In genomic region chr3:72597043-72597442, GRCh38 we compare ENCODE assay signal across 9 cellular contexts.
"Had no signal": no experiment of that assay in that cellular context is flagged by ENCODE, and none has a peak within 500 bp of the region (broad histone marks: within the 10 kb centered on the region; RNA-seq: fewer than 3 reads in every experiment).

No MANE protein-coding gene starts in this region.

- H3K27ac ChIP-seq: RWPE1 had no signal

- DNase-seq: MV-4-11; NCI-H1048; NCI-H1105; NCI-H2029 treated with DMSO at 0.1 percent for 48 hours; NCI-H446 treated with DMSO at 0.1 percent for 48 hours; NK-92 treated with Interleukin-12 subunit alpha and Interleukin-12 subunit beta, amount 100 ng/mL, for 24 hours; PC-3 had no signal

- H3K9me3 ChIP-seq: SK-N-SH had no signal

- H3K4me2 ChIP-seq: SK-N-SH had no signal

- H3K9ac ChIP-seq: SK-N-SH had no signal

- ATAC-seq: PC-3 had no signal
